In genomic region chr3:188690932-188691331, GRCh38 we compare ENCODE assay signal across 25 cellular contexts.
DNase-seq lines count a peak whose midpoint lies in the region; ATAC-seq, FAIRE-seq and TF ChIP-seq lines count a peak whose summit lies in the region.
"Had no signal": no experiment of that assay in that cellular context is flagged by ENCODE, and none has a peak within 500 bp of the region (broad histone marks: within the 10 kb centered on the region; RNA-seq: fewer than 3 reads in every experiment).

No MANE protein-coding gene starts in this region.

- TF ChIP-seq CTCF in foreskin keratinocyte (conservative IDR thresholded peaks at IDR 0.05) (peak; percentile 26), neural cell (IDR thresholded peaks at IDR 0.05; ENCODE audit: poor library complexity, severe bottlenecking) (no peak), ascending aorta (IDR thresholded peaks at IDR 0.05) (no peak), upper lobe of left lung (IDR thresholded peaks at IDR 0.05) (no peak)

- H3K9me3 ChIP-seq in Karpas-422 (ENCODE audit: low read length): no peaks in the 10 kb centered on the region
- H3K9me3 ChIP-seq in neural cell (ENCODE audit: low read length): no peaks in the 10 kb centered on the region
- H3K9me3 ChIP-seq in ascending aorta: no peaks in the 10 kb centered on the region
- H3K9me3 ChIP-seq in upper lobe of left lung: no peaks in the 10 kb centered on the region
- H3K9me3 ChIP-seq: Caco-2 had no signal

- peak; percentile 30 for FAIRE-seq in urothelium cell line (lab: Jason Lieb, UNC)
- FAIRE-seq: GM12891, H54, HTR-8/SVneo had no signal

- H3K9me2 ChIP-seq in Karpas-422 (replicated peaks; ENCODE audit: insufficient read depth, low read length) (no peaks in the 10 kb centered on the region), neural cell (ENCODE audit: insufficient read depth, low read length) (no peaks in the 10 kb centered on the region)

- intact Hi-C loops in ascending aorta (cut with DNase I): no loop called here

- H3K4me3 ChIP-seq in Karpas-422 (ENCODE audit: low read length): peak overlapping the region; percentile 26
- H3K4me3 ChIP-seq in neural cell (ENCODE audit: low read length): no peak overlapping the region
- no peak overlapping the region for H3K4me3 ChIP-seq in ascending aorta
- no peak overlapping the region for H3K4me3 ChIP-seq in upper lobe of left lung

- WGBS in upper lobe of left lung, 2 donors: 88 to 89% methylated on average over 1 of the region's 1 CpG

- H3K9ac ChIP-seq in Karpas-422 (ENCODE audit: low read length) (no peak overlapping the region; the same call in 1 of the 2 replicates), neural cell (ENCODE audit: low read length) (no peak overlapping the region)
- H3K9ac ChIP-seq: KMS-11 had no signal

- H3K27me3 ChIP-seq in Karpas-422 (ENCODE audit: low read length) (no peaks in the 10 kb centered on the region), foreskin keratinocyte (no peaks in the 10 kb centered on the region), neural cell (ENCODE audit: insufficient read depth, low read depth, low read length) (no peaks in the 10 kb centered on the region), ascending aorta (no peaks in the 10 kb centered on the region), upper lobe of left lung (no peaks in the 10 kb centered on the region)

- no peak for TF ChIP-seq POLR2A in upper lobe of left lung (IDR thresholded peaks at IDR 0.05)

- TF ChIP-seq EP300 in neural cell (conservative IDR thresholded peaks at IDR 0.05; ENCODE audit: poor library complexity, severe bottlenecking): no peak
- TF ChIP-seq EP300 in upper lobe of left lung (IDR thresholded peaks at IDR 0.05): no peak

- H3F3A ChIP-seq in neural cell (ENCODE audit: insufficient read depth, low read length, poor library complexity, severe bottlenecking): no peaks in the 10 kb centered on the region

- DNase-seq in Karpas-422: peak; percentile 60
- no peak for DNase-seq in foreskin keratinocyte
- DNase-seq in urothelium cell line (ENCODE audit: low spot score): no peak
- DNase-seq in ascending aorta (ENCODE audit: low spot score in 2 of 2): no peak
- no peak for DNase-seq in upper lobe of left lung
- DNase-seq in activated T-cell treated with anti-CD3 and anti-CD28 coated beads, Interleukin-2, amount 50 U/mL, for 1 hour: no peak
- DNase-seq: C1 segment of cervical spinal cord; Caco-2; CD4-positive, alpha-beta memory T cell; DMS79; GF-D8; NCI-H1048; NCI-H1417; NCI-H1694 treated with DMSO at 0.1 percent for 48 hours; NCI-H2081; NCI-H2227 treated with DMSO at 0.1 percent for 48 hours; NCI-H526 treated with DMSO at 0.1 percent for 48 hours; SHP77 had no signal

- H3K79me2 ChIP-seq in Karpas-422 (ENCODE audit: low read length) (no peaks in the 10 kb centered on the region), neural cell (replicated peaks; ENCODE audit: insufficient read depth, low read length) (no peaks in the 10 kb centered on the region)

- H3K36me3 ChIP-seq in Karpas-422 (ENCODE audit: insufficient read depth, low read length) (no peaks in the 10 kb centered on the region), neural cell (ENCODE audit: insufficient read depth, low read length) (no peaks in the 10 kb centered on the region), ascending aorta (no peaks in the 10 kb centered on the region), upper lobe of left lung (no peaks in the 10 kb centered on the region)

- H3K4me2 ChIP-seq in Karpas-422 (ENCODE audit: low read depth, low read length, poor library complexity, severe bottlenecking) (peak overlapping the region; percentile 71), neural cell (ENCODE audit: low read length) (no peak overlapping the region)
- H3K4me2 ChIP-seq: KMS-11 had no signal

- peaks cover 66% of the 10 kb centered on the region for H3K4me1 ChIP-seq in Karpas-422 (ENCODE audit: low read length)
- peaks cover 7% of the 10 kb centered on the region for H3K4me1 ChIP-seq in foreskin keratinocyte
- peaks cover 0 to 33% of the 10 kb centered on the region in 2 donors for H3K4me1 ChIP-seq in ascending aorta
- peaks cover 4 to 39% (median 19%) of the 10 kb centered on the region in 4 donors for H3K4me1 ChIP-seq in upper lobe of left lung

- no peak overlapping the region for H2AFZ ChIP-seq in Karpas-422 (ENCODE audit: low read length)
- no peak overlapping the region for H2AFZ ChIP-seq in neural cell (ENCODE audit: low read depth, low read length)

- H4K20me1 ChIP-seq in Karpas-422 (ENCODE audit: insufficient read depth, low read depth, low read length) (no peaks in the 10 kb centered on the region), neural cell (ENCODE audit: insufficient read depth) (no peaks in the 10 kb centered on the region)

- H3K27ac ChIP-seq in Karpas-422 (ENCODE audit: low read length) (peak overlapping the region; percentile 50), foreskin keratinocyte (no peak overlapping the region), neural cell (ENCODE audit: low read length) (no peak overlapping the region), ascending aorta (no peak overlapping the region), upper lobe of left lung (no peak overlapping the region)
- H3K27ac ChIP-seq: KMS-11, RWPE1 had no signal

- TF ChIP-seq RAD21 in neural cell (conservative IDR thresholded peaks at IDR 0.05): peak; percentile 37

- ATAC-seq in foreskin keratinocyte: no peak
- no peak for ATAC-seq in upper lobe of left lung (ENCODE audit: low FRiP score in 2 of 2)
- ATAC-seq: Panc1 had no signal

TF ChIP-seq in neural cell, 6 proteins besides CTCF, POLR2A, EP300 and RAD21:
- TF ChIP-seq MXI1 (conservative IDR thresholded peaks at IDR 0.05; ENCODE audit: poor library complexity, severe bottlenecking) (no peak), SMC3 (conservative IDR thresholded peaks at IDR 0.05; ENCODE audit: poor library complexity) (peak; percentile 53)
